In the genomic region with DNA sequence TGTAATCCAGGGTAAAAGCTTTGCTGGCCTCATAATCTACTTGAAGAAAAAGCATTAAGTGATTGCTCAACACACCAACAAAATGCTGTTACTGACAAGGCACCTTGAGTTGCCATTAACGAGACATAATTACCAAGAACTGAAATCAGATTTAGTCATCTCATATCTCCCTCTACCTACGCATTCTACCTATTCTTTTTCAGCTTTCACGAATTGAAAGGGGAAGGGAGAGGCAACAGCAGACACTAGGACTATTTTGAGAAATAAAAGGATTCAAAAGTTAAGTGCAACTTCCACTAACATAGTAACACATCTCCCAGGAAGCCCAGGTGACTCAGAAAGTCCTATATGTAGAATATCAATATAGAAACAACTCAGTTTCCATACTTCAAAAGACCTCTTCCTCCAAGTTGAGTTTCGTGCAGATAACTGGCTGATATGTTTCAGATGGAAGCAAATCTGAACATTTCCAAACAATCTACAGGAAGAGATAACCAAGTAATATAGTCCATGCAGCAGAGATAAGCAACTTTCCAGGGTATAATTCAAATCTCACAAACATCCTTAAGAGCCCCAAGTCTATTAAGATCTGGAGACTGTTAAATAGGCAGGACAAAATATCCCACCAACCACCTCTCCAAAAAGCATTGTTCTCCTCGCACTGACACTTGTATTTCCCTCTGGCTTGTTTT, we compare ENCODE assay signal across 9 cellular contexts. TPM values are rescaled to one million over a fixed set of nuclear protein-coding genes. Genes with fewer than 3 reads are reported as not detected.
A peak's percentile ranks its signal among the peaks of the same experiment; 100 is the strongest.
DNase-seq lines count a peak whose midpoint lies in the region; ATAC-seq and TF ChIP-seq lines count a peak whose summit lies in the region.
"Had no signal": no experiment of that assay in that cellular context is flagged by ENCODE, and none has a peak within 500 bp of the region (broad histone marks: within the 10 kb centered on the region; RNA-seq: fewer than 3 reads in every experiment).

No MANE protein-coding gene starts in this region.

- H2AFZ ChIP-seq in GM23338 = no peak overlapping the region

- H3K4me1 Mint-ChIP-seq in GM23338 = peaks cover 54% of the 10 kb centered on the region
- peaks cover 8% of the 10 kb centered on the region for H3K4me1 Mint-ChIP-seq in T-helper 17 cell

- peak overlapping the region; percentile 98 for H3K4me2 ChIP-seq in GM23338

- no peaks in the 10 kb centered on the region for H3K9me2 ChIP-seq in GM23338 (ENCODE audit: insufficient read depth)

- no peaks in the 10 kb centered on the region for H3K9me3 ChIP-seq in T-helper 17 cell (ENCODE audit: control insufficient read depth, low read length, poor library complexity, severe bottlenecking)

- no peaks in the 10 kb centered on the region for H3K9me3 Mint-ChIP-seq in GM23338

- ATAC-seq in GM23338 = no peak
- ATAC-seq in T-helper 17 cell = no peak
- no peak for ATAC-seq in HG03108 (IDR thresholded peaks at IDR 0.05; ENCODE audit: unreplicated experiment)

- TF ChIP-seq CTCF in GM10266 (IDR thresholded peaks at IDR 0.05; ENCODE audit: control insufficient read depth, insufficient read depth, low read depth, missing control alignments) (no peak), GM23338 (conservative IDR thresholded peaks at IDR 0.05; ENCODE audit: low read depth in 2 of 2) (no peak), kidney epithelial cell (IDR thresholded peaks at IDR 0.05; ENCODE audit: insufficient read depth, low read length, poor library complexity, severe bottlenecking) (no peak)

- 0 out of 2 replicates have a peak, but pooled peaks cover 2% of the 10 kb centered on the region for H3F3A ChIP-seq in GM23338 (replicated peaks; ENCODE audit: low read depth)

- 0 out of 2 replicates have a peak, but pooled peaks cover 5% of the 10 kb centered on the region for H3K36me3 ChIP-seq in GM23338 (ENCODE audit: insufficient read depth)
- no peaks in the 10 kb centered on the region for H3K36me3 ChIP-seq in kidney epithelial cell (ENCODE audit: control insufficient read depth, insufficient read depth, low read length)

- H3K4me3 Mint-ChIP-seq in GM23338 = peak overlapping the region; percentile 89
- peak overlapping the region; percentile 60 for H3K4me3 Mint-ChIP-seq in T-helper 17 cell

- peaks cover 82% of the 10 kb centered on the region for H3K79me2 ChIP-seq in GM23338 (replicated peaks; ENCODE audit: insufficient read depth)

- H4K20me1 ChIP-seq in GM23338 (replicated peaks; ENCODE audit: insufficient read depth) = peaks cover 15% of the 10 kb centered on the region; the same call in 1 of the 2 replicates

- H3K27ac ChIP-seq in GM23338 (ENCODE audit: low read depth) = no peak overlapping the region

- H3K27me3 ChIP-seq in GM23338 (ENCODE audit: insufficient read depth) (no peaks in the 10 kb centered on the region), kidney epithelial cell (ENCODE audit: control insufficient read depth, insufficient read depth, low read length) (no peaks in the 10 kb centered on the region)

- H3K36me3 Mint-ChIP-seq in GM23338 (ENCODE audit: low read depth) (peaks cover 34% of the 10 kb centered on the region), T-helper 17 cell (ENCODE audit: low read depth) (peaks cover 8% of the 10 kb centered on the region)

- H3K4me1 ChIP-seq in GM23338 (ENCODE audit: insufficient read depth) = peaks cover 46% of the 10 kb centered on the region

- peaks cover 17% of the 10 kb centered on the region for H3K27me3 Mint-ChIP-seq in GM23338 (ENCODE audit: insufficient read depth, low read depth, poor library complexity)
- H3K27me3 Mint-ChIP-seq in T-helper 17 cell = peaks cover 83% of the 10 kb centered on the region

- DNase-seq in GM10266 (ENCODE audit: extremely low spot score) (peak; percentile 50), GM23338 (ENCODE audit: low spot score) (no peak), T-helper 17 cell (no peak), kidney epithelial cell (ENCODE audit: low read depth) (no peak), COR-L47 (lab: John Stamatoyannopoulos, UW) (no peak), SIG-M5 treated with dmso at 0.1 percent for 504 hours (lab: John Stamatoyannopoulos, UW; ENCODE audit: unreplicated experiment) (no peak), RKO (ENCODE audit: low spot score) (no peak)
- DNase-seq: hippocampal formation had no signal

- H3K27ac Mint-ChIP-seq in GM23338 (no peak overlapping the region), T-helper 17 cell (no peak overlapping the region)

- H3K4me3 ChIP-seq in GM23338 (peak overlapping the region; percentile 95), kidney epithelial cell (ENCODE audit: low read depth, low read length) (peak overlapping the region; percentile 94)

TF ChIP-seq in GM23338, 12 proteins besides CTCF, POLR2A, EP300 and RAD21 (continues in another document):
- TF ChIP-seq, protein P1, sequence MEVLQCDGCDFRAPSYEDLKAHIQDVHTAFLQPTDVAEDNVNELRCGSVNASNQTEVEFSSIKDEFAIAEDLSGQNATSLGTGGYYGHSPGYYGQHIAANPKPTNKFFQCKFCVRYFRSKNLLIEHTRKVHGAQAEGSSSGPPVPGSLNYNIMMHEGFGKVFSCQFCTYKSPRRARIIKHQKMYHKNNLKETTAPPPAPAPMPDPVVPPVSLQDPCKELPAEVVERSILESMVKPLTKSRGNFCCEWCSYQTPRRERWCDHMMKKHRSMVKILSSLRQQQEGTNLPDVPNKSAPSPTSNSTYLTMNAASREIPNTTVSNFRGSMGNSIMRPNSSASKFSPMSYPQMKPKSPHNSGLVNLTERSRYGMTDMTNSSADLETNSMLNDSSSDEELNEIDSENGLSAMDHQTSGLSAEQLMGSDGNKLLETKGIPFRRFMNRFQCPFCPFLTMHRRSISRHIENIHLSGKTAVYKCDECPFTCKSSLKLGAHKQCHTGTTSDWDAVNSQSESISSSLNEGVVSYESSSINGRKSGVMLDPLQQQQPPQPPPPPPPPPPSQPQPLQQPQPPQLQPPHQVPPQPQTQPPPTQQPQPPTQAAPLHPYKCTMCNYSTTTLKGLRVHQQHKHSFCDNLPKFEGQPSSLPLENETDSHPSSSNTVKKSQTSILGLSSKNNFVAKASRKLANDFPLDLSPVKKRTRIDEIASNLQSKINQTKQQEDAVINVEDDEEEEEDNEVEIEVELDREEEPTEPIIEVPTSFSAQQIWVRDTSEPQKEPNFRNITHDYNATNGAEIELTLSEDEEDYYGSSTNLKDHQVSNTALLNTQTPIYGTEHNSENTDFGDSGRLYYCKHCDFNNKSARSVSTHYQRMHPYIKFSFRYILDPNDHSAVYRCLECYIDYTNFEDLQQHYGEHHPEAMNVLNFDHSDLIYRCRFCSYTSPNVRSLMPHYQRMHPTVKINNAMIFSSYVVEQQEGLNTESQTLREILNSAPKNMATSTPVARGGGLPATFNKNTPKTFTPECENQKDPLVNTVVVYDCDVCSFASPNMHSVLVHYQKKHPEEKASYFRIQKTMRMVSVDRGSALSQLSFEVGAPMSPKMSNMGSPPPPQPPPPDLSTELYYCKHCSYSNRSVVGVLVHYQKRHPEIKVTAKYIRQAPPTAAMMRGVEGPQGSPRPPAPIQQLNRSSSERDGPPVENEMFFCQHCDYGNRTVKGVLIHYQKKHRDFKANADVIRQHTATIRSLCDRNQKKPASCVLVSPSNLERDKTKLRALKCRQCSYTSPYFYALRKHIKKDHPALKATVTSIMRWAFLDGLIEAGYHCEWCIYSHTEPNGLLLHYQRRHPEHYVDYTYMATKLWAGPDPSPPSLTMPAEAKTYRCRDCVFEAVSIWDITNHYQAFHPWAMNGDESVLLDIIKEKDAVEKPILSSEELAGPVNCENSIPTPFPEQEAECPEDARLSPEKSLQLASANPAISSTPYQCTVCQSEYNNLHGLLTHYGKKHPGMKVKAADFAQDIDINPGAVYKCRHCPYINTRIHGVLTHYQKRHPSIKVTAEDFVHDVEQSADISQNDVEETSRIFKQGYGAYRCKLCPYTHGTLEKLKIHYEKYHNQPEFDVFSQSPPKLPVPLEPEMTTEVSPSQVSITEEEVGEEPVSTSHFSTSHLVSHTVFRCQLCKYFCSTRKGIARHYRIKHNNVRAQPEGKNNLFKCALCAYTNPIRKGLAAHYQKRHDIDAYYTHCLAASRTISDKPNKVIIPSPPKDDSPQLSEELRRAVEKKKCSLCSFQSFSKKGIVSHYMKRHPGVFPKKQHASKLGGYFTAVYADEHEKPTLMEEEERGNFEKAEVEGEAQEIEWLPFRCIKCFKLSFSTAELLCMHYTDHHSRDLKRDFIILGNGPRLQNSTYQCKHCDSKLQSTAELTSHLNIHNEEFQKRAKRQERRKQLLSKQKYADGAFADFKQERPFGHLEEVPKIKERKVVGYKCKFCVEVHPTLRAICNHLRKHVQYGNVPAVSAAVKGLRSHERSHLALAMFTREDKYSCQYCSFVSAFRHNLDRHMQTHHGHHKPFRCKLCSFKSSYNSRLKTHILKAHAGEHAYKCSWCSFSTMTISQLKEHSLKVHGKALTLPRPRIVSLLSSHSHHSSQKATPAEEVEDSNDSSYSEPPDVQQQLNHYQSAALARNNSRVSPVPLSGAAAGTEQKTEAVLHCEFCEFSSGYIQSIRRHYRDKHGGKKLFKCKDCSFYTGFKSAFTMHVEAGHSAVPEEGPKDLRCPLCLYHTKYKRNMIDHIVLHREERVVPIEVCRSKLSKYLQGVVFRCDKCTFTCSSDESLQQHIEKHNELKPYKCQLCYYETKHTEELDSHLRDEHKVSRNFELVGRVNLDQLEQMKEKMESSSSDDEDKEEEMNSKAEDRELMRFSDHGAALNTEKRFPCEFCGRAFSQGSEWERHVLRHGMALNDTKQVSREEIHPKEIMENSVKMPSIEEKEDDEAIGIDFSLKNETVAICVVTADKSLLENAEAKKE (CRISPR knock-in tag; IDR thresholded peaks at IDR 0.05) = no peak
- no peak for TF ChIP-seq CREB1 (CRISPR knock-in tag; IDR thresholded peaks at IDR 0.05; ENCODE audit: low read depth)

RNA-seq across cellular contexts. Expression of a gene that starts 1.9 kb away (rescaled TPM):
- total RNA-seq in GM23338 (2014; rRNA removed; shearing (Covaris generic)) = 149 and 204 TPM in 2 replicates
- 20.0 and 23.8 TPM in 2 replicates for polyA plus RNA-seq in GM23338 (2016; fragmentation: Nextera tagmentation; extraction: Ambion mirVana)
- total RNA-seq in T-helper 17 cell = 1 to 10 TPM in 1 of 2 donors, not detected in 1; 8.5 TPM
- 20.1 and 37.4 TPM in 2 replicates for total RNA-seq in kidney epithelial cell

RNA-seq across cellular contexts. Expression of a gene that starts 2.4 kb away (rescaled TPM):
- total RNA-seq in GM23338 (2014; rRNA removed; shearing (Covaris generic)) = 12.4 and 14.7 TPM in 2 replicates
- polyA plus RNA-seq in GM23338 (2016; fragmentation: Nextera tagmentation; extraction: Ambion mirVana) = 2.7 and 5.2 TPM in 2 replicates
- total RNA-seq in T-helper 17 cell (under 1 TPM in 1 of 2 donors, not detected in 1; 0.25 TPM), kidney epithelial cell (1.3 and 2.2 TPM in 2 replicates)
